In genomic region chr6:25635886-25636317, GRCh38 we compare ENCODE assay signal across 1 cellular context.
A peak's percentile ranks its signal among the peaks of the same experiment; 100 is the strongest.
TF ChIP-seq lines count a peak whose summit lies in the region.

No MANE protein-coding gene starts in this region.

TF ChIP-seq in HepG2, 621 proteins besides CTCF, POLR2A, EP300 and RAD21 (continued from another document and continues in another):
- no peak for TF ChIP-seq PBX2 (CRISPR knock-in tag; IDR thresholded peaks at IDR 0.05)
- TF ChIP-seq THAP8 (CRISPR knock-in tag; IDR thresholded peaks at IDR 0.05; ENCODE audit: borderline replicate concordance), result no peak
- no peak for TF ChIP-seq AHR (CRISPR knock-in tag; IDR thresholded peaks at IDR 0.05)
- TF ChIP-seq, protein P1, sequence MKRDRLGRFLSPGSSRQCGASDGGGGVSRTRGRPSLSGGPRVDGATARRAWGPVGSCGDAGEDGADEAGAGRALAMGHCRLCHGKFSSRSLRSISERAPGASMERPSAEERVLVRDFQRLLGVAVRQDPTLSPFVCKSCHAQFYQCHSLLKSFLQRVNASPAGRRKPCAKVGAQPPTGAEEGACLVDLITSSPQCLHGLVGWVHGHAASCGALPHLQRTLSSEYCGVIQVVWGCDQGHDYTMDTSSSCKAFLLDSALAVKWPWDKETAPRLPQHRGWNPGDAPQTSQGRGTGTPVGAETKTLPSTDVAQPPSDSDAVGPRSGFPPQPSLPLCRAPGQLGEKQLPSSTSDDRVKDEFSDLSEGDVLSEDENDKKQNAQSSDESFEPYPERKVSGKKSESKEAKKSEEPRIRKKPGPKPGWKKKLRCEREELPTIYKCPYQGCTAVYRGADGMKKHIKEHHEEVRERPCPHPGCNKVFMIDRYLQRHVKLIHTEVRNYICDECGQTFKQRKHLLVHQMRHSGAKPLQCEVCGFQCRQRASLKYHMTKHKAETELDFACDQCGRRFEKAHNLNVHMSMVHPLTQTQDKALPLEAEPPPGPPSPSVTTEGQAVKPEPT (CRISPR knock-in tag; IDR thresholded peaks at IDR 0.05; ENCODE audit: low read depth), result no peak
- no peak for TF ChIP-seq ZNF607 (CRISPR knock-in tag; IDR thresholded peaks at IDR 0.05; ENCODE audit: borderline replicate concordance)
- TF ChIP-seq ERF (CRISPR knock-in tag; IDR thresholded peaks at IDR 0.05), result peak; percentile 88
- peak; percentile 99 for TF ChIP-seq SOX5 (CRISPR knock-in tag; IDR thresholded peaks at IDR 0.05; ENCODE audit: borderline replicate concordance)
- no peak for TF ChIP-seq SIX4 (CRISPR knock-in tag; IDR thresholded peaks at IDR 0.05)
- TF ChIP-seq BRD4 (CRISPR knock-in tag; IDR thresholded peaks at IDR 0.05), result no peak
- no peak for TF ChIP-seq SIN3A (IDR thresholded peaks at IDR 0.05; ENCODE audit: borderline replicate concordance, low read depth, low read length)
- peak; percentile 96 for TF ChIP-seq JUNB (CRISPR knock-in tag; IDR thresholded peaks at IDR 0.05; ENCODE audit: borderline replicate concordance)
- no peak for TF ChIP-seq ZFP82 (CRISPR knock-in tag; IDR thresholded peaks at IDR 0.05; ENCODE audit: borderline replicate concordance)
- peak; percentile 81; the same call in 1 of the 2 replicates for TF ChIP-seq SNAPC5 (CRISPR knock-in tag; IDR thresholded peaks at IDR 0.05; ENCODE audit: borderline replicate concordance)
- no peak for TF ChIP-seq KLF12 (CRISPR knock-in tag; IDR thresholded peaks at IDR 0.05; ENCODE audit: borderline replicate concordance)
- no peak for TF ChIP-seq ELF4 (CRISPR knock-in tag; IDR thresholded peaks at IDR 0.05; ENCODE audit: borderline replicate concordance)
- TF ChIP-seq SCMH1 (CRISPR knock-in tag; IDR thresholded peaks at IDR 0.05; ENCODE audit: borderline replicate concordance), result no peak
- TF ChIP-seq ZNF260 (CRISPR knock-in tag; IDR thresholded peaks at IDR 0.05; ENCODE audit: borderline replicate concordance, low read depth), result no peak
- TF ChIP-seq ZSCAN22 (CRISPR knock-in tag; IDR thresholded peaks at IDR 0.05), result no peak
- peak; percentile 50; the same call in 1 of the 2 replicates for TF ChIP-seq HMGXB3 (CRISPR knock-in tag; IDR thresholded peaks at IDR 0.05; ENCODE audit: borderline replicate concordance)
- no peak for TF ChIP-seq ADNP (CRISPR knock-in tag; IDR thresholded peaks at IDR 0.05)
- 0 out of 2 replicates have a peak, but pooled peaks have one; percentile 56 for TF ChIP-seq MLX (CRISPR knock-in tag; IDR thresholded peaks at IDR 0.05)
- TF ChIP-seq, protein P2, sequence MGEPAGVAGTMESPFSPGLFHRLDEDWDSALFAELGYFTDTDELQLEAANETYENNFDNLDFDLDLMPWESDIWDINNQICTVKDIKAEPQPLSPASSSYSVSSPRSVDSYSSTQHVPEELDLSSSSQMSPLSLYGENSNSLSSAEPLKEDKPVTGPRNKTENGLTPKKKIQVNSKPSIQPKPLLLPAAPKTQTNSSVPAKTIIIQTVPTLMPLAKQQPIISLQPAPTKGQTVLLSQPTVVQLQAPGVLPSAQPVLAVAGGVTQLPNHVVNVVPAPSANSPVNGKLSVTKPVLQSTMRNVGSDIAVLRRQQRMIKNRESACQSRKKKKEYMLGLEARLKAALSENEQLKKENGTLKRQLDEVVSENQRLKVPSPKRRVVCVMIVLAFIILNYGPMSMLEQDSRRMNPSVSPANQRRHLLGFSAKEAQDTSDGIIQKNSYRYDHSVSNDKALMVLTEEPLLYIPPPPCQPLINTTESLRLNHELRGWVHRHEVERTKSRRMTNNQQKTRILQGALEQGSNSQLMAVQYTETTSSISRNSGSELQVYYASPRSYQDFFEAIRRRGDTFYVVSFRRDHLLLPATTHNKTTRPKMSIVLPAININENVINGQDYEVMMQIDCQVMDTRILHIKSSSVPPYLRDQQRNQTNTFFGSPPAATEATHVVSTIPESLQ (CRISPR knock-in tag; conservative IDR thresholded peaks at IDR 0.05), result no peak
- TF ChIP-seq DRAP1 (CRISPR knock-in tag; IDR thresholded peaks at IDR 0.05), result peak; percentile 51; the same call in 1 of the 2 replicates
- peak; percentile 96 for TF ChIP-seq SOX13 (IDR thresholded peaks at IDR 0.05)
- TF ChIP-seq SOX13 (CRISPR knock-in tag; conservative IDR thresholded peaks at IDR 0.05 in 1 of 2, IDR thresholded peaks at IDR 0.05 in 1 of 2), result peak in 1 of 2 experiments; percentile 99; a peak in 2 of 4 replicates
- peak in 1 of 2 experiments; percentile 87; a peak in 1 of 4 replicates for TF ChIP-seq KLF16 (CRISPR knock-in tag; IDR thresholded peaks at IDR 0.05)
- TF ChIP-seq TBX2 (CRISPR knock-in tag; IDR thresholded peaks at IDR 0.05; ENCODE audit: borderline replicate concordance), result peak; percentile 92
- peak; percentile 38; the same call in 1 of the 2 replicates for TF ChIP-seq TOPORS (CRISPR knock-in tag; IDR thresholded peaks at IDR 0.05)
- no peak for TF ChIP-seq MAFG (CRISPR knock-in tag; IDR thresholded peaks at IDR 0.05)
- TF ChIP-seq ZMYM3 (CRISPR knock-in tag; IDR thresholded peaks at IDR 0.05), result peak; percentile 93
- TF ChIP-seq, protein P3, sequence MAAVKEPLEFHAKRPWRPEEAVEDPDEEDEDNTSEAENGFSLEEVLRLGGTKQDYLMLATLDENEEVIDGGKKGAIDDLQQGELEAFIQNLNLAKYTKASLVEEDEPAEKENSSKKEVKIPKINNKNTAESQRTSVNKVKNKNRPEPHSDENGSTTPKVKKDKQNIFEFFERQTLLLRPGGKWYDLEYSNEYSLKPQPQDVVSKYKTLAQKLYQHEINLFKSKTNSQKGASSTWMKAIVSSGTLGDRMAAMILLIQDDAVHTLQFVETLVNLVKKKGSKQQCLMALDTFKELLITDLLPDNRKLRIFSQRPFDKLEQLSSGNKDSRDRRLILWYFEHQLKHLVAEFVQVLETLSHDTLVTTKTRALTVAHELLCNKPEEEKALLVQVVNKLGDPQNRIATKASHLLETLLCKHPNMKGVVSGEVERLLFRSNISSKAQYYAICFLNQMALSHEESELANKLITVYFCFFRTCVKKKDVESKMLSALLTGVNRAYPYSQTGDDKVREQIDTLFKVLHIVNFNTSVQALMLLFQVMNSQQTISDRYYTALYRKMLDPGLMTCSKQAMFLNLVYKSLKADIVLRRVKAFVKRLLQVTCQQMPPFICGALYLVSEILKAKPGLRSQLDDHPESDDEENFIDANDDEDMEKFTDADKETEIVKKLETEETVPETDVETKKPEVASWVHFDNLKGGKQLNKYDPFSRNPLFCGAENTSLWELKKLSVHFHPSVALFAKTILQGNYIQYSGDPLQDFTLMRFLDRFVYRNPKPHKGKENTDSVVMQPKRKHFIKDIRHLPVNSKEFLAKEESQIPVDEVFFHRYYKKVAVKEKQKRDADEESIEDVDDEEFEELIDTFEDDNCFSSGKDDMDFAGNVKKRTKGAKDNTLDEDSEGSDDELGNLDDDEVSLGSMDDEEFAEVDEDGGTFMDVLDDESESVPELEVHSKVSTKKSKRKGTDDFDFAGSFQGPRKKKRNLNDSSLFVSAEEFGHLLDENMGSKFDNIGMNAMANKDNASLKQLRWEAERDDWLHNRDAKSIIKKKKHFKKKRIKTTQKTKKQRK (IDR thresholded peaks at IDR 0.05; ENCODE audit: low read length), result no peak
- TF ChIP-seq, protein P4, sequence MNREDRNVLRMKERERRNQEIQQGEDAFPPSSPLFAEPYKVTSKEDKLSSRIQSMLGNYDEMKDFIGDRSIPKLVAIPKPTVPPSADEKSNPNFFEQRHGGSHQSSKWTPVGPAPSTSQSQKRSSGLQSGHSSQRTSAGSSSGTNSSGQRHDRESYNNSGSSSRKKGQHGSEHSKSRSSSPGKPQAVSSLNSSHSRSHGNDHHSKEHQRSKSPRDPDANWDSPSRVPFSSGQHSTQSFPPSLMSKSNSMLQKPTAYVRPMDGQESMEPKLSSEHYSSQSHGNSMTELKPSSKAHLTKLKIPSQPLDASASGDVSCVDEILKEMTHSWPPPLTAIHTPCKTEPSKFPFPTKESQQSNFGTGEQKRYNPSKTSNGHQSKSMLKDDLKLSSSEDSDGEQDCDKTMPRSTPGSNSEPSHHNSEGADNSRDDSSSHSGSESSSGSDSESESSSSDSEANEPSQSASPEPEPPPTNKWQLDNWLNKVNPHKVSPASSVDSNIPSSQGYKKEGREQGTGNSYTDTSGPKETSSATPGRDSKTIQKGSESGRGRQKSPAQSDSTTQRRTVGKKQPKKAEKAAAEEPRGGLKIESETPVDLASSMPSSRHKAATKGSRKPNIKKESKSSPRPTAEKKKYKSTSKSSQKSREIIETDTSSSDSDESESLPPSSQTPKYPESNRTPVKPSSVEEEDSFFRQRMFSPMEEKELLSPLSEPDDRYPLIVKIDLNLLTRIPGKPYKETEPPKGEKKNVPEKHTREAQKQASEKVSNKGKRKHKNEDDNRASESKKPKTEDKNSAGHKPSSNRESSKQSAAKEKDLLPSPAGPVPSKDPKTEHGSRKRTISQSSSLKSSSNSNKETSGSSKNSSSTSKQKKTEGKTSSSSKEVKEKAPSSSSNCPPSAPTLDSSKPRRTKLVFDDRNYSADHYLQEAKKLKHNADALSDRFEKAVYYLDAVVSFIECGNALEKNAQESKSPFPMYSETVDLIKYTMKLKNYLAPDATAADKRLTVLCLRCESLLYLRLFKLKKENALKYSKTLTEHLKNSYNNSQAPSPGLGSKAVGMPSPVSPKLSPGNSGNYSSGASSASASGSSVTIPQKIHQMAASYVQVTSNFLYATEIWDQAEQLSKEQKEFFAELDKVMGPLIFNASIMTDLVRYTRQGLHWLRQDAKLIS (CRISPR knock-in tag; IDR thresholded peaks at IDR 0.05), result no peak
- TF ChIP-seq GRHL1 (CRISPR knock-in tag; conservative IDR thresholded peaks at IDR 0.05), result no peak
- TF ChIP-seq TAF15 (IDR thresholded peaks at IDR 0.05; ENCODE audit: low read depth, low read length, poor library complexity, severe bottlenecking), result no peak
- no peak for TF ChIP-seq GLMP (CRISPR knock-in tag; IDR thresholded peaks at IDR 0.05; ENCODE audit: borderline replicate concordance)
